In the genomic region with DNA sequence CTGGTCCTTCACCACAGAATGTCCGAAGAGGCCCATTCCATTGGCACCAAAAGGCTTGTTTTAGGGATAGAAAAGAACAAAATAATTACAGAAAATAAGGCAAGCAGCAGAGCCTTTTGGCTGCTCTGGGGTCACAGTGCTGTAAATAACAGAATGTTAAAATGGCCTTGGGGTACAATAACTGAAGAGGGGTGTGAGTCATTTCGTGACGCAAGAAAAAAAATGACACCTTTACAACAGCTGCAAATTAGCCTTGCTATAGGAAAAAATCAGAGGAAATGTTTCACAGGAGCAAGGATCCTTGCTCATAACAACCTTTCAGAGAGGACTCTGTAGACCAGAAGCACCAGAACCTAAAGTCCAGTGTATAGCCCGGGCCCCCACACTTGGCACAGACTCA, we compare ENCODE assay signal across 25 cellular contexts.
"Had no signal": no experiment of that assay in that cellular context is flagged by ENCODE, and none has a peak within 500 bp of the region (broad histone marks: within the 10 kb centered on the region; RNA-seq: fewer than 3 reads in every experiment).

No MANE protein-coding gene starts in this region.

- FAIRE-seq: colon, pancreas, small intestine had no signal

- H3K27me3 ChIP-seq: esophagus muscularis mucosa, neutrophil, pancreas, right lobe of liver, testis, tibial artery had no signal

- H3K4me3 ChIP-seq: esophagus muscularis mucosa, lung, mucosa of descending colon, pancreas, right lobe of liver, testis, tibial artery had no signal

- H3K36me3 ChIP-seq: esophagus muscularis mucosa, neutrophil, pancreas, right lobe of liver, tibial artery had no signal

- DNase-seq: effector CD8-positive, alpha-beta T cell; endodermal cell; foreskin melanocyte; hypothalamus; immature natural killer cell; islet precursor cell; mesenchymal stem cell; mucosa of descending colon; naive B cell; pancreas; right lobe of liver; small intestine; stimulated activated CD4-positive, alpha-beta T cell treated with anti-CD3 and anti-CD28 coated beads, Interleukin-15, amount 100 ng/mL, for 24 hours; stimulated activated CD4-positive, alpha-beta T cell treated with anti-CD3 and anti-CD28 coated beads, Interleukin-4, amount 100 ng/mL, for 1 hour; stimulated activated CD8-positive, alpha-beta memory T cell treated with anti-CD3 and anti-CD28 coated beads, Interleukin-4, amount 100 ng/mL, for 48 hours; stimulated activated naive CD8-positive, alpha-beta T cell treated with anti-CD3 and anti-CD28 coated beads, Interleukin-15, Interleukin-2, amounts not matched to agents 100 U/mL and 50 U/mL, for 24 hours; substantia nigra; testis; tibial artery had no signal

- ATAC-seq: left lobe of liver; mucosa of descending colon; natural killer cell treated with Interleukin-12 subunit alpha and Interleukin-12 subunit beta and Interleukin-15 and Interleukin-18, amount 100 ng/mL, for 72 hours; pancreas; right lobe of liver; stimulated activated naive CD8-positive, alpha-beta T cell treated with anti-CD3 and anti-CD28 coated beads, Interleukin-15, Interleukin-2, amounts not matched to agents 100 U/mL and 50 U/mL, for 24 hours had no signal

- H3K9me3 ChIP-seq: esophagus muscularis mucosa, mucosa of descending colon, neutrophil, pancreas, right lobe of liver, testis, tibial artery had no signal

- H3K27ac ChIP-seq: esophagus muscularis mucosa, neutrophil, pancreas, right lobe of liver, testis, tibial artery had no signal

- H3K4me1 ChIP-seq: esophagus muscularis mucosa, pancreas, tibial artery had no signal
